16 cellular contexts compared by ENCODE assay signal in the genomic region with DNA sequence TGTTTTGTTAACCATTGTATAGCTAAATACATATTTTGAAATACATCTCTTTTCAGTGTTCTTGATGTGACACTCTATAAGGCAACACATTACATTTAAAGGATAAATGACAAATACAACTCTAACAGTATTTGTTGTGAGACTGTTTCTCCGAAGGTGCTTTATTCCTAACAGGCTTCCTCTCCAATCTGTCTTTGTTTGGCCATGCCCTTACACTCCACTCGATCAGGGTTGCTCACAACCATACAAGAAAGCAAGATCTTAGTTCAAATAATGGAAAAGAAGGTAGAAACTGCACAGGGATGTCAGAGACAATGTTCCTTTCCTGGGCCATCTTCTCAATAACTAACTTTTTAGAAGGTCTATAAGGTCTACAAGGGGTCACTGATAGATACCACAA. TPM values are rescaled to one million over a fixed set of nuclear protein-coding genes. Genes with fewer than 3 reads are reported as not detected.
DNase-seq lines count a peak whose midpoint lies in the region; ATAC-seq, FAIRE-seq and TF ChIP-seq lines count a peak whose summit lies in the region.
"Had no signal": no experiment of that assay in that cellular context is flagged by ENCODE, and none has a peak within 500 bp of the region (broad histone marks: within the 10 kb centered on the region; RNA-seq: fewer than 3 reads in every experiment).

No MANE protein-coding gene starts in this region.

- peak overlapping the region; percentile 45 for H3K27ac Mint-ChIP-seq in mesothelial cell of epicardium
- no peak overlapping the region for H3K27ac Mint-ChIP-seq in activated CD4-positive, alpha-beta memory T cell treated with anti-CD3 and anti-CD28 coated beads for 36 hours
- H3K27ac Mint-ChIP-seq: GM23338 had no signal

- peaks cover 70% of the 10 kb centered on the region for H3K4me1 ChIP-seq in A549
- H3K4me1 ChIP-seq in GM23248 (ENCODE audit: insufficient read depth), result peaks cover 66% of the 10 kb centered on the region

- H3K4me3 ChIP-seq in A549 (no peak overlapping the region), GM23248 (no peak overlapping the region)
- H3K4me3 ChIP-seq: GM12878, GM23338 had no signal

- TF ChIP-seq CTCF in A549 (IDR thresholded peaks at IDR 0.05) (no peak), VCaP (conservative IDR thresholded peaks at IDR 0.05) (no peak), mesothelial cell of epicardium (IDR thresholded peaks at IDR 0.05; ENCODE audit: unreplicated experiment) (no peak)

- TF ChIP-seq EP300 in A549 (IDR thresholded peaks at IDR 0.05), result no peak

- peak overlapping the region; percentile 32 to 69; a peak in 4 of 6 replicates for H3K27ac ChIP-seq in A549
- H3K27ac ChIP-seq in GM23248, result peak overlapping the region; percentile 100
- peak overlapping the region; percentile 38 for H3K27ac ChIP-seq in VCaP
- H3K27ac ChIP-seq: HL-60 had no signal

- no peaks in the 10 kb centered on the region for H3K27me3 Mint-ChIP-seq in mesothelial cell of epicardium (ENCODE audit: low read depth)
- no peaks in the 10 kb centered on the region for H3K27me3 Mint-ChIP-seq in activated CD4-positive, alpha-beta memory T cell treated with anti-CD3 and anti-CD28 coated beads for 36 hours

- H4K20me1 ChIP-seq in GM23248 (ENCODE audit: insufficient read depth), result no peaks in the 10 kb centered on the region

- POLR2A ChIA-PET in A549 (lab: Yijun Ruan, JAX), result no interaction called here
- POLR2A ChIA-PET in activated CD4-positive, alpha-beta memory T cell treated with anti-CD3 and anti-CD28 coated beads for 36 hours (lab: Charles Lee), result no interaction called here

- in situ Hi-C loops in GM23248 (cut with MboI), result no loop called here

- ATAC-seq in A549, result no peak
- ATAC-seq: GM12878, GM23338 had no signal

- no peak overlapping the region for H2AFZ ChIP-seq in GM23248
- H2AFZ ChIP-seq: GM23338 had no signal

- FAIRE-seq in A549 (lab: Jason Lieb, UNC), result no peak
- FAIRE-seq: GM12878 had no signal

- DNase-seq in A549 (ENCODE audit: low read depth in 1 of 2, low spot score in 1 of 2) (no peak), GM23248 (no peak), mesothelial cell of epicardium (ENCODE audit: low spot score in 2 of 2, unreplicated experiment in 2 of 2) (no peak), SIG-M5 treated with dmso at 0.1 percent for 504 hours (lab: John Stamatoyannopoulos, UW; ENCODE audit: unreplicated experiment) (no peak), GM19240 (ENCODE audit: insufficient read length, low spot score) (no peak), OCI-M1 (lab: John Stamatoyannopoulos, UW) (no peak)
- no peak for DNase-seq in activated CD4-positive, alpha-beta memory T cell treated with anti-CD3 and anti-CD28 coated beads for 36 hours
- DNase-seq: 8988T, C1 segment of cervical spinal cord, DMS53, NCI-H1930, NCI-H524 had no signal

- TF ChIP-seq POLR2A in A549 (IDR thresholded peaks at IDR 0.05; ENCODE audit: low read length), result no peak

- H3K36me3 Mint-ChIP-seq in mesothelial cell of epicardium, result peaks cover 6% of the 10 kb centered on the region
- no peaks in the 10 kb centered on the region for H3K36me3 Mint-ChIP-seq in activated CD4-positive, alpha-beta memory T cell treated with anti-CD3 and anti-CD28 coated beads for 36 hours

- TF ChIP-seq RAD21 in A549 (conservative IDR thresholded peaks at IDR 0.05 in 1 of 2, IDR thresholded peaks at IDR 0.05 in 1 of 2), result no peak

- peak overlapping the region; percentile 44; the same call in 1 of the 2 replicates for H3K9ac ChIP-seq in GM23248

- CTCF ChIA-PET in A549 (lab: Yijun Ruan, JAX), result no interaction called here
- CTCF ChIA-PET in activated CD4-positive, alpha-beta memory T cell treated with anti-CD3 and anti-CD28 coated beads for 36 hours (lab: Charles Lee), result no interaction called here

- H3F3A ChIP-seq in GM23248 (ENCODE audit: insufficient read depth), result peaks cover 42% of the 10 kb centered on the region

- no peaks in the 10 kb centered on the region for H3K27me3 ChIP-seq in GM23248 (replicated peaks; ENCODE audit: insufficient read depth)

- intact Hi-C loops in activated CD4-positive, alpha-beta memory T cell treated with anti-CD3 and anti-CD28 coated beads for 36 hours (cut with micrococcal nuclease), result no loop called here

- H3K36me3 ChIP-seq in GM23248 (ENCODE audit: low read depth), result no peaks in the 10 kb centered on the region

- WGBS in A549 (ENCODE audit: missing lambda C conversion rate), result 32% methylated on average over 2 of the region's 2 CpGs
- 48 to 59% methylated on average over 2 of the region's 2 CpGs for WGBS in GM23248 (ENCODE audit: low coverage in 1 of 2, low lambda C conversion rate in 2 of 2, missing lambda C conversion rate in 2 of 2), 2 experiments

- no peak overlapping the region for H3K4me3 Mint-ChIP-seq in mesothelial cell of epicardium
- no peak overlapping the region for H3K4me3 Mint-ChIP-seq in activated CD4-positive, alpha-beta memory T cell treated with anti-CD3 and anti-CD28 coated beads for 36 hours
- H3K4me3 Mint-ChIP-seq: GM23338 had no signal

- H3K4me2 ChIP-seq in A549, result peak overlapping the region; percentile 68
- peak overlapping the region; percentile 24 for H3K4me2 ChIP-seq in GM23248 (ENCODE audit: unreplicated experiment)
- H3K4me2 ChIP-seq: GM23338 had no signal

- no peaks in the 10 kb centered on the region for H3K9me2 ChIP-seq in GM23248 (ENCODE audit: insufficient read depth)

- peaks cover 88% of the 10 kb centered on the region for H3K79me2 ChIP-seq in GM23248 (ENCODE audit: insufficient read depth)

- H3K9me3 ChIP-seq in A549 (no peaks in the 10 kb centered on the region; the same call in 2 of the 3 replicates), GM23248 (ENCODE audit: low read depth) (no peaks in the 10 kb centered on the region)

- peaks cover 29% of the 10 kb centered on the region for H3K4me1 Mint-ChIP-seq in mesothelial cell of epicardium
- peaks cover 43% of the 10 kb centered on the region for H3K4me1 Mint-ChIP-seq in activated CD4-positive, alpha-beta memory T cell treated with anti-CD3 and anti-CD28 coated beads for 36 hours (ENCODE audit: low read depth)

- H3K9me3 Mint-ChIP-seq in mesothelial cell of epicardium, result peaks cover 13% of the 10 kb centered on the region
- H3K9me3 Mint-ChIP-seq in activated CD4-positive, alpha-beta memory T cell treated with anti-CD3 and anti-CD28 coated beads for 36 hours, result peaks cover 3% of the 10 kb centered on the region
- H3K9me3 Mint-ChIP-seq: GM23338 had no signal

TF ChIP-seq in A549, 52 proteins besides CTCF, POLR2A, EP300 and RAD21:
- TF ChIP-seq CBX2 (IDR thresholded peaks at IDR 0.05; ENCODE audit: borderline replicate concordance, low read depth) (no peak), SREBF2 (IDR thresholded peaks at IDR 0.05) (no peak), POLR2AphosphoS2 (conservative IDR thresholded peaks at IDR 0.05; ENCODE audit: low read length) (no peak), GATA3 (IDR thresholded peaks at IDR 0.05; ENCODE audit: borderline replicate concordance) (no peak), ZFP36 (IDR thresholded peaks at IDR 0.05; ENCODE audit: borderline replicate concordance, partially characterized antibody) (no peak), NR3C1 (IDR thresholded peaks at IDR 0.05) (no peak), HDAC2 (IDR thresholded peaks at IDR 0.05) (no peak), TP53 (CRISPR knock-in tag; IDR thresholded peaks at IDR 0.05) (no peak), HOXB5 (CRISPR knock-in tag; IDR thresholded peaks at IDR 0.05) (no peak), CEBPB (IDR thresholded peaks at IDR 0.05) (no peak), RNF2 (IDR thresholded peaks at IDR 0.05; ENCODE audit: borderline replicate concordance, low read depth) (no peak), HOXB13 (CRISPR knock-in tag; IDR thresholded peaks at IDR 0.05; ENCODE audit: low read depth) (no peak), ESRRA (IDR thresholded peaks at IDR 0.05; ENCODE audit: borderline replicate concordance, low read length) (no peak), TFCP2L1 (CRISPR knock-in tag; IDR thresholded peaks at IDR 0.05) (no peak)
- TF ChIP-seq, protein P1, sequence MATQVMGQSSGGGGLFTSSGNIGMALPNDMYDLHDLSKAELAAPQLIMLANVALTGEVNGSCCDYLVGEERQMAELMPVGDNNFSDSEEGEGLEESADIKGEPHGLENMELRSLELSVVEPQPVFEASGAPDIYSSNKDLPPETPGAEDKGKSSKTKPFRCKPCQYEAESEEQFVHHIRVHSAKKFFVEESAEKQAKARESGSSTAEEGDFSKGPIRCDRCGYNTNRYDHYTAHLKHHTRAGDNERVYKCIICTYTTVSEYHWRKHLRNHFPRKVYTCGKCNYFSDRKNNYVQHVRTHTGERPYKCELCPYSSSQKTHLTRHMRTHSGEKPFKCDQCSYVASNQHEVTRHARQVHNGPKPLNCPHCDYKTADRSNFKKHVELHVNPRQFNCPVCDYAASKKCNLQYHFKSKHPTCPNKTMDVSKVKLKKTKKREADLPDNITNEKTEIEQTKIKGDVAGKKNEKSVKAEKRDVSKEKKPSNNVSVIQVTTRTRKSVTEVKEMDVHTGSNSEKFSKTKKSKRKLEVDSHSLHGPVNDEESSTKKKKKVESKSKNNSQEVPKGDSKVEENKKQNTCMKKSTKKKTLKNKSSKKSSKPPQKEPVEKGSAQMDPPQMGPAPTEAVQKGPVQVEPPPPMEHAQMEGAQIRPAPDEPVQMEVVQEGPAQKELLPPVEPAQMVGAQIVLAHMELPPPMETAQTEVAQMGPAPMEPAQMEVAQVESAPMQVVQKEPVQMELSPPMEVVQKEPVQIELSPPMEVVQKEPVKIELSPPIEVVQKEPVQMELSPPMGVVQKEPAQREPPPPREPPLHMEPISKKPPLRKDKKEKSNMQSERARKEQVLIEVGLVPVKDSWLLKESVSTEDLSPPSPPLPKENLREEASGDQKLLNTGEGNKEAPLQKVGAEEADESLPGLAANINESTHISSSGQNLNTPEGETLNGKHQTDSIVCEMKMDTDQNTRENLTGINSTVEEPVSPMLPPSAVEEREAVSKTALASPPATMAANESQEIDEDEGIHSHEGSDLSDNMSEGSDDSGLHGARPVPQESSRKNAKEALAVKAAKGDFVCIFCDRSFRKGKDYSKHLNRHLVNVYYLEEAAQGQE (IDR thresholded peaks at IDR 0.05), result no peak

RNA-seq across cellular contexts. Expression of a gene that starts 36.5 kb away (rescaled TPM):
- polyA plus RNA-seq in A549 (2011; rRNA removed) (12.6 and 13.7 TPM in 2 replicates), A549 (2017; fragmentation: RNase III; extraction: RNeasy Plus Mini Kit Qiagen cat#74134 plus additional on column Dnase treatment) (7.9 to 8.9 TPM (median 8.1 TPM) in 3 replicates), GM23248 (2016; fragmentation: Nextera tagmentation; extraction: Ambion mirVana) (15.3 and 18.3 TPM in 2 replicates)
- polyA plus RNA-seq in A549 (2012; cell fraction: cytosol; rRNA removed), result 3.9 and 4.2 TPM in 2 replicates
- polyA plus RNA-seq in A549 (2012; cell fraction: nucleus; rRNA removed), result 4.0 and 4.4 TPM in 2 replicates
- polyA minus RNA-seq in A549 (2011; rRNA and poly(A)+ RNA removed), result 5.2 and 9.6 TPM in 2 replicates
- 17.1 and 17.2 TPM in 2 replicates for total RNA-seq in GM23248 (2014; rRNA removed; shearing (Covaris generic))
- total RNA-seq in mesothelial cell of epicardium, result 15.6 to 17.8 TPM (median 16.6 TPM) in 3 replicates
- 1 to 10 TPM; 8.0 to 8.9 TPM for total RNA-seq in activated CD4-positive, alpha-beta memory T cell treated with anti-CD3 and anti-CD28 coated beads for 36 hours

Comparison
In these comparisons a context has a peak if more than half of its experiments do, and no peak if none do; other contexts are left out.
1. H3K27ac ChIP-seq: peak in every context shown above with its lines; median percentile 100 in GM23248; 50 in A549; 38 in VCaP.